In genomic region chr4:175705407-175705806, GRCh38 we compare ENCODE assay signal across 2 cellular contexts.
TF ChIP-seq lines count a peak whose summit lies in the region.

No MANE protein-coding gene starts in this region.

TF ChIP-seq in H1, 55 proteins besides CTCF, POLR2A, EP300 and RAD21 (continued from another document):
- no peak for TF ChIP-seq NRF1 (IDR thresholded peaks at IDR 0.05; ENCODE audit: low read depth, low read length)
- no peak for TF ChIP-seq SAP30 (IDR thresholded peaks at IDR 0.05; ENCODE audit: insufficient read depth, insufficient replicate concordance, low read length)
- no peak for TF ChIP-seq ATF3 (IDR thresholded peaks at IDR 0.05; ENCODE audit: insufficient read depth, low read depth, low read length)
- no peak for TF ChIP-seq SP4 (IDR thresholded peaks at IDR 0.05; ENCODE audit: low read length)
- TF ChIP-seq HDAC6 (IDR thresholded peaks at IDR 0.05; ENCODE audit: low read depth, low read length), result no peak
- TF ChIP-seq SIRT6 (IDR thresholded peaks at IDR 0.05; ENCODE audit: low read length), result no peak
- TF ChIP-seq BACH1 (IDR thresholded peaks at IDR 0.05; ENCODE audit: low read length), result no peak
- no peak for TF ChIP-seq CHD7 (IDR thresholded peaks at IDR 0.05; ENCODE audit: insufficient replicate concordance, low read length)
- no peak for TF ChIP-seq KDM4A (IDR thresholded peaks at IDR 0.05; ENCODE audit: low read depth, low read length, severe bottlenecking)
- TF ChIP-seq BCL11A (IDR thresholded peaks at IDR 0.05; ENCODE audit: low read depth in 2 of 2, low read length in 2 of 2), result no peak
- no peak for TF ChIP-seq SP2 (IDR thresholded peaks at IDR 0.05; ENCODE audit: low read length)
- TF ChIP-seq ASH2L (IDR thresholded peaks at IDR 0.05; ENCODE audit: low read length), result no peak

TF ChIP-seq in neural cell, 6 proteins besides CTCF, POLR2A, EP300 and RAD21 (continued from another document):
- peak; percentile 67 for TF ChIP-seq REST (IDR thresholded peaks at IDR 0.05; ENCODE audit: borderline replicate concordance)
- peak; percentile 28 for TF ChIP-seq POLR2AphosphoS5 (IDR thresholded peaks at IDR 0.05)
- TF ChIP-seq MXI1 (conservative IDR thresholded peaks at IDR 0.05; ENCODE audit: poor library complexity, severe bottlenecking), result no peak
